Comparison of ENCODE assay signal across 1 cellular context in the genomic region with DNA sequence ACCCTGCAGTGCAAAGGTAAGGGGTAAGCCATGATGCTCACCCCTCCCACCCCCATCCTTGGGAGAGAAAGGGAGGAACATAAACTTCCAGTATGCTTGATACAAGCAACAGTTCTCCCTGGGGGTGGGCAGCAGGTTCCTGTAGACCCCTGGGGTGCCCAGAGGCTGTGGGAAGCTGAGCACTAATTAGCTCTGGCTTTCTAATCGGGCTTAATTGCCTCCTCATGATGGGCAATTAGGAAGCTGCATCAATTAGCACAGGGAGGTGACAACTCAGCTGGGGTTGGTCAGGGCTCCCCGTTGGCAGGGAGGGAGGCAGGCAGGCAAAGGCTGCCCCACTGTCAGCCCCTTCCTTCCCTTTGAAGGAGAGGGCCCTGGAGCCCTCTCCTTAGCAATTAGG.
TF ChIP-seq lines count a peak whose summit lies in the region.

No MANE protein-coding gene starts in this region.

TF ChIP-seq in IMR-90, 13 proteins besides CTCF, POLR2A, EP300 and RAD21:
- TF ChIP-seq MAFK (IDR thresholded peaks at IDR 0.05; ENCODE audit: low read depth, low read length) (no peak), NFE2L2 (IDR thresholded peaks at IDR 0.05; ENCODE audit: low read depth, low read length) (no peak), CEBPB (IDR thresholded peaks at IDR 0.05; ENCODE audit: low read depth, low read length) (no peak), RFX5 (IDR thresholded peaks at IDR 0.05; ENCODE audit: low read depth, low read length) (no peak)
